9 cellular contexts compared by ENCODE assay signal in the genomic region with DNA sequence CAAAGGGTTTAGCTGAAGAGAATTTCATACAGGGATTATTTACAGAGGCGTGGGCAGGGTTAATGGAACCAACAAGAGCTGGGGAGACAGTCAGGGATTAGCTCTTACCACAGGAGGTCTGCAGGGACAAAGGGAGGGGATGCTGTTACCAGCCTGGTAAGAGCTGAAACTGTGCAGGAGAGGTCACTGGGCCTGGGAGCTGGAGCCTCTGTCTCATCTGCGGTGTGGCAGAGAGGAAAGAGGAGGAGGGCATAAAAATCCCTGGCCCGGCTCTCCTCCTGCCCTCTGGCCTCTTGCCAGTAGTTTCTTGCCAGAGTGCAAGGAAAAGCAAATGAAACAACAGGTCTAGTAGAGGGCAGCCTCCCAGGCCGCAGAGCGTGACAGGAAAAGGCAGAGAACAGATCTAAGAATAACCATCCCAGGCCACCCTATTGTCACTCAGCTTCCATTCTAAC. TPM values are rescaled to one million over a fixed set of nuclear protein-coding genes. Genes with fewer than 3 reads are reported as not detected.
DNase-seq lines count a peak whose midpoint lies in the region; ATAC-seq, FAIRE-seq and TF ChIP-seq lines count a peak whose summit lies in the region.
"Had no signal": no experiment of that assay in that cellular context is flagged by ENCODE, and none has a peak within 500 bp of the region (broad histone marks: within the 10 kb centered on the region; RNA-seq: fewer than 3 reads in every experiment).

No MANE protein-coding gene starts in this region.

- H3K79me2 ChIP-seq in astrocyte (ENCODE audit: insufficient read depth, low read length) = no peaks in the 10 kb centered on the region

- no peaks in the 10 kb centered on the region for H3K27me3 Mint-ChIP-seq in astrocyte (ENCODE audit: low read depth, unreplicated experiment)

- H3K36me3 ChIP-seq in astrocyte (ENCODE audit: insufficient read depth, low read length) = no peaks in the 10 kb centered on the region

- no peaks in the 10 kb centered on the region for H4K20me1 ChIP-seq in astrocyte (ENCODE audit: insufficient read depth, low read length)

- no peak overlapping the region for H3K27ac Mint-ChIP-seq in astrocyte (ENCODE audit: unreplicated experiment)

- H3K4me2 ChIP-seq in astrocyte (ENCODE audit: low read length) = no peak overlapping the region

- no peaks in the 10 kb centered on the region for H3K27me3 ChIP-seq in astrocyte (ENCODE audit: insufficient read depth, low read length)

- no peak overlapping the region for H2AFZ ChIP-seq in astrocyte (ENCODE audit: low read depth, low read length)

- peaks cover 29% of the 10 kb centered on the region for H3K4me1 Mint-ChIP-seq in astrocyte (ENCODE audit: low read depth, unreplicated experiment)

- no peaks in the 10 kb centered on the region for H3K36me3 Mint-ChIP-seq in astrocyte (ENCODE audit: low read depth, unreplicated experiment)

- peak; percentile 33 for DNase-seq in AG10803 (ENCODE audit: low read depth)
- peak; percentile 93 for DNase-seq in M059J (ENCODE audit: low read depth)
- DNase-seq in astrocyte (ENCODE audit: low read depth) = peak; percentile 17
- peak; percentile 81 for DNase-seq in left lobe of liver (ENCODE audit: low spot score)
- no peak for DNase-seq in stimulated activated CD4-positive, alpha-beta T cell treated with anti-CD3 and anti-CD28 coated beads, Interleukin-2, amount 100 ng/mL, for 24 hours
- no peak for DNase-seq in KG1 (lab: John Stamatoyannopoulos, UW)
- DNase-seq in activated CD4-positive, alpha-beta T cell treated with anti-CD3 and anti-CD28 coated beads, Interleukin-2, amount 50 U/mL, for 1 hour = no peak
- DNase-seq: IMR-90 had no signal

- ATAC-seq in left lobe of liver (peak; percentile 91), GM21526 (IDR thresholded peaks at IDR 0.05; ENCODE audit: low FRiP score, unreplicated experiment) (no peak)

- no peak for FAIRE-seq in astrocyte (lab: Jason Lieb, UNC)

- H3K4me3 ChIP-seq in AG10803 (ENCODE audit: low read length) (no peak overlapping the region), astrocyte (ENCODE audit: insufficient read depth, low read depth, low read length) (no peak overlapping the region)

- H3K4me1 ChIP-seq in astrocyte (ENCODE audit: insufficient read depth, low read length) = peaks cover 8% of the 10 kb centered on the region

- H3K27ac ChIP-seq in astrocyte (ENCODE audit: low read depth, low read length) = no peak overlapping the region

- H3K4me3 Mint-ChIP-seq in astrocyte (ENCODE audit: unreplicated experiment) = no peak overlapping the region

- H3K9ac ChIP-seq in astrocyte (ENCODE audit: low read length) = no peak overlapping the region

- no peaks in the 10 kb centered on the region for H3K9me3 Mint-ChIP-seq in astrocyte (ENCODE audit: unreplicated experiment)

- no peak for TF ChIP-seq CTCF in AG10803 (conservative IDR thresholded peaks at IDR 0.05; ENCODE audit: low read length)
- TF ChIP-seq CTCF in astrocyte (IDR thresholded peaks at IDR 0.05; ENCODE audit: insufficient read depth, low read depth, low read length) = no peak

- H3K9me3 ChIP-seq in astrocyte (ENCODE audit: insufficient read depth, low read depth, low read length) = no peaks in the 10 kb centered on the region

RNA-seq across cellular contexts. Expression of a gene that starts 18.9 kb away (rescaled TPM):
- 19.4 and 21.7 TPM in 2 replicates for total RNA-seq in M059J (2014; rRNA removed; shearing (Covaris generic))
- total RNA-seq in astrocyte = 10.6 and 12.3 TPM in 2 replicates
- 6.7 TPM for total RNA-seq in left lobe of liver

RNA-seq across cellular contexts. Expression of a gene that starts 20.2 kb away (rescaled TPM):
- total RNA-seq in M059J (2014; rRNA removed; shearing (Covaris generic)) = 4.1 and 4.3 TPM in 2 replicates
- total RNA-seq in astrocyte = 6.2 and 6.9 TPM in 2 replicates
- total RNA-seq in left lobe of liver = 2.7 TPM

Comparison
In these comparisons a context has a peak if more than half of its experiments do, and no peak if none do; other contexts are left out.
1. DNase-seq: peak in AG10803 (single experiment), M059J (single experiment), astrocyte (single experiment) and left lobe of liver (single experiment); none in stimulated activated CD4-positive, alpha-beta T cell treated with anti-CD3 and anti-CD28 coated beads, Interleukin-2, amount 100 ng/mL, for 24 hours (0 of 2), KG1 (single experiment) and activated CD4-positive, alpha-beta T cell treated with anti-CD3 and anti-CD28 coated beads, Interleukin-2, amount 50 U/mL, for 1 hour (single experiment).